In genomic region chr5:67305913-67306710, GRCh38 we compare ENCODE assay signal across 11 cellular contexts.
DNase-seq lines count a peak whose midpoint lies in the region; ATAC-seq and TF ChIP-seq lines count a peak whose summit lies in the region.
"Had no signal": no experiment of that assay in that cellular context is flagged by ENCODE, and none has a peak within 500 bp of the region (broad histone marks: within the 10 kb centered on the region; RNA-seq: fewer than 3 reads in every experiment).

No MANE protein-coding gene starts in this region.

- ATAC-seq in body of pancreas (peak; percentile 34), lung (ENCODE audit: insufficient read depth, low FRiP score) (no peak), HG02642 (IDR thresholded peaks at IDR 0.05; ENCODE audit: poor library complexity, unreplicated experiment) (no peak)

- intact Hi-C loops in A673 (cut with micrococcal nuclease; ENCODE audit: unreplicated experiment), result no loop called here
- intact Hi-C loops in body of pancreas (cut with DNase I), result no loop called here

- H3K9me3 ChIP-seq in A673 (ENCODE audit: low read depth, low read length, poor library complexity, severe bottlenecking) (peaks cover 8% of the 10 kb centered on the region), body of pancreas (no peaks in the 10 kb centered on the region), lung (ENCODE audit: control insufficient read depth in 2 of 2, insufficient read depth in 1 of 2, low read length in 1 of 2) (no peaks in the 10 kb centered on the region)
- H3K9me3 ChIP-seq: pancreas had no signal

- H3K27ac ChIP-seq in A673 (ENCODE audit: low read depth, low read length, poor library complexity, severe bottlenecking), result peak overlapping the region; percentile 57
- H3K27ac ChIP-seq in body of pancreas, result no peak overlapping the region
- peak overlapping the region; percentile 10 to 43 for H3K27ac ChIP-seq in lung (ENCODE audit: low read depth in 1 of 2, low read length in 1 of 2)
- H3K27ac ChIP-seq: pancreas had no signal

- H3K27me3 ChIP-seq in A673 (replicated peaks; ENCODE audit: insufficient read depth, low read depth, low read length, poor library complexity), result no peaks in the 10 kb centered on the region
- no peaks in the 10 kb centered on the region for H3K27me3 ChIP-seq in body of pancreas
- no peaks in the 10 kb centered on the region for H3K27me3 ChIP-seq in lung (ENCODE audit: control insufficient read depth, insufficient read depth)
- H3K27me3 ChIP-seq: pancreas had no signal

- DNase-seq in A673 (ENCODE audit: low spot score), result peak; percentile 74
- DNase-seq in KBM-7, result peak; percentile 18
- DNase-seq in body of pancreas, result no peak
- DNase-seq in lung (ENCODE audit: low spot score), result no peak
- no peak for DNase-seq in central memory CD4-positive, alpha-beta T cell
- no peak for DNase-seq in HPDE6-E6E7 (ENCODE audit: extremely low spot score)
- DNase-seq in DMS 273 (lab: John Stamatoyannopoulos, UW; ENCODE audit: unreplicated experiment), result no peak
- DNase-seq: immature natural killer cell, MM.1S, pancreas had no signal

- TF ChIP-seq CTCF in A673 (conservative IDR thresholded peaks at IDR 0.05; ENCODE audit: low read depth, low read length) (no peak), body of pancreas (IDR thresholded peaks at IDR 0.05) (no peak), lung (IDR thresholded peaks at IDR 0.05; ENCODE audit: control extremely low read depth, extremely low read depth) (no peak)

- CTCF ChIA-PET in A673 (lab: Charles Lee), result no interaction called here

- no TSS peak for BruUV-seq in A673 (replicated peaks; lab: Mats Ljungman, UMichigan)

- H3K4me1 ChIP-seq in A673 (ENCODE audit: insufficient read depth, low read length, poor library complexity, severe bottlenecking), result peaks cover 41% of the 10 kb centered on the region
- no peaks in the 10 kb centered on the region for H3K4me1 ChIP-seq in body of pancreas
- H3K4me1 ChIP-seq in lung (ENCODE audit: control insufficient read depth in 2 of 2, insufficient read depth in 2 of 2, low read length in 2 of 2), result peaks cover 0 to 7% of the 10 kb centered on the region in 2 donors
- H3K4me1 ChIP-seq: pancreas had no signal

- WGBS in body of pancreas, 2 donors, result 72 to 80% methylated on average over 8 to 9 of the region's 9 CpGs
- WGBS in lung, 2 donors, result 80 to 82% methylated on average over 9 of the region's 9 CpGs

- in situ Hi-C loops in KBM-7 (cut with MboI; ENCODE audit: low pct_unique_long_range_greater_than_20kb, low sequenced_read_pairs), result no loop called here

- no peaks in the 10 kb centered on the region for H3K36me3 ChIP-seq in A673 (ENCODE audit: insufficient read depth, low read length, poor library complexity, severe bottlenecking)
- H3K36me3 ChIP-seq in body of pancreas (replicated peaks in 1 of 2; ENCODE audit: insufficient read depth in 1 of 2, low read depth in 2 of 2), result no peaks in the 10 kb centered on the region
- no peaks in the 10 kb centered on the region for H3K36me3 ChIP-seq in lung (ENCODE audit: control insufficient read depth in 2 of 2, insufficient read depth in 2 of 2, low read length in 2 of 2)
- H3K36me3 ChIP-seq: pancreas had no signal

- POLR2A ChIA-PET in A673 (lab: Charles Lee; ENCODE audit: low non-redundant PET), result no interaction called here

- no peak overlapping the region for H3K4me3 ChIP-seq in A673 (ENCODE audit: low read depth, low read length, poor library complexity, severe bottlenecking)
- H3K4me3 ChIP-seq in body of pancreas, result no peak overlapping the region
- no peak overlapping the region for H3K4me3 ChIP-seq in lung
- H3K4me3 ChIP-seq: pancreas had no signal

- no peak for TF ChIP-seq POLR2A in body of pancreas (IDR thresholded peaks at IDR 0.05)

Comparison
In these comparisons a context has a peak if more than half of its experiments do, and no peak if none do; other contexts are left out.
1. DNase-seq: peak in A673 (single experiment) and KBM-7 (single experiment); none in body of pancreas (0 of 4), lung (single experiment), central memory CD4-positive, alpha-beta T cell (single experiment), HPDE6-E6E7 (single experiment) and DMS 273 (single experiment).
2. H3K27ac ChIP-seq: peak in A673 (single experiment) and lung (2 of 2); none in body of pancreas (0 of 4).